In the genomic region with DNA sequence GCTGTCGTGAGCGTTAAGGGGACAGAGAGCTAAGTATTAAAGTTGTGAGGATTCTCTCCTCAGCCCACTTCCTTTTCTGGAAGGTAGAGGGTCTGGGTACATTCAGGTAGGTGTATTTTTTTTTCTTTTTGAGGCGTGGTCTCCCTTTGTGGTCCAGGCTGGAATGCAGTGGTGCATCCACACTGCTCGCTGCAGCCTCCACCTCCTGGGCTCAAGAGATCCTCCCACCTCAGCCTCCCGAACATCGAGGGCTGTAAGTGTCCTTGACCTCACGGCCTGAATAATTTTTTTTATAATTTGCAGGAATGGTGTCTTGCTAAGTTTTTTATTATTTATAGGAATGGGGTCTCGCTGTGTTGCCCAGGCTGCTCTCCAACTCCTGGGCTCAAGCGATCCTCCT, we compare ENCODE assay signal across 1 cellular context.
TF ChIP-seq lines count a peak whose summit lies in the region.

No MANE protein-coding gene starts in this region.

TF ChIP-seq in endothelial cell of umbilical vein, 7 proteins besides CTCF, POLR2A, EP300 and RAD21:
- no peak for TF ChIP-seq POLR2AphosphoS5 (IDR thresholded peaks at IDR 0.05; ENCODE audit: insufficient read depth, low read depth, low read length)
- TF ChIP-seq EZH2 (IDR thresholded peaks at IDR 0.05; ENCODE audit: borderline replicate concordance, low read depth, low read length, severe bottlenecking), result no peak
- TF ChIP-seq FOS (IDR thresholded peaks at IDR 0.05; ENCODE audit: borderline replicate concordance, insufficient read depth, low read length), result no peak
- no peak for TF ChIP-seq JUN (IDR thresholded peaks at IDR 0.05; ENCODE audit: borderline replicate concordance, insufficient read depth, insufficient read length, low read depth)
- no peak for TF ChIP-seq GATA2 (IDR thresholded peaks at IDR 0.05; ENCODE audit: insufficient read depth, insufficient read length, low read depth, low read length)
- TF ChIP-seq MYC (IDR thresholded peaks at IDR 0.05; ENCODE audit: low read depth, low read length), result no peak
- TF ChIP-seq, protein P1, sequence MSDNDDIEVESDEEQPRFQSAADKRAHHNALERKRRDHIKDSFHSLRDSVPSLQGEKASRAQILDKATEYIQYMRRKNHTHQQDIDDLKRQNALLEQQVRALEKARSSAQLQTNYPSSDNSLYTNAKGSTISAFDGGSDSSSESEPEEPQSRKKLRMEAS (IDR thresholded peaks at IDR 0.05; ENCODE audit: insufficient read depth, insufficient read length), result no peak
